ENCODE assay signal across 13 cellular contexts in the genomic region with DNA sequence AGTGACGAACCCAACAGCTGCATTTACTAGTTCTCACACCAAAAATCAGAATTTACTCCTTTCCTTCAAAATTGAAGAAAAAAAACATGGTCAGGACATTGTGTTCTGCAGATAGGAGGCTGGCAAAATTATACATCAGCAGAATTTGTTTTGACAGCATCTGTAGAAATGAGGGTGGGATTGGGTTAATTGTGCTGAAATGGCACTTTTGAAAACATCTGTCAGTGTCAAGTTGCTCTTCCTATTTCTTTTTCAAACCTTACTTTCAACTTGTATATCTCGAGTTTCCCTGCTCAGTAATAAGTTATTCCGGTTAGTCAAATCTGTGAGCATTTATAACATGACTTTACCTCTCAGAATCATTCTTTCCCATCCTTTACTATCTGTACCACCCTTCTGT. TPM values are rescaled to one million over a fixed set of nuclear protein-coding genes. Genes with fewer than 3 reads are reported as not detected.
DNase-seq lines count a peak whose midpoint lies in the region; ATAC-seq, FAIRE-seq and TF ChIP-seq lines count a peak whose summit lies in the region.
"Had no signal": no experiment of that assay in that cellular context is flagged by ENCODE, and none has a peak within 500 bp of the region (broad histone marks: within the 10 kb centered on the region; RNA-seq: fewer than 3 reads in every experiment).

No MANE protein-coding gene starts in this region.

- no peaks in the 10 kb centered on the region for H3K9me3 Mint-ChIP-seq in T-helper 1 cell treated with Interleukin-12 subunit alpha and Interleukin-12 subunit beta and Interleukin-4 antibody, amounts not matched to agents 30 μg/mL and 1 μg/mL, for 36 hours
- H3K9me3 Mint-ChIP-seq in CD4-positive, alpha-beta memory T cell = no peaks in the 10 kb centered on the region
- H3K9me3 Mint-ChIP-seq: H9 had no signal

- H3K4me1 Mint-ChIP-seq in T-helper 1 cell treated with Interleukin-12 subunit alpha and Interleukin-12 subunit beta and Interleukin-4 antibody, amounts not matched to agents 30 μg/mL and 1 μg/mL, for 36 hours (ENCODE audit: low read depth) = peaks cover under 1% of the 10 kb centered on the region
- peaks cover 0 to 5% (median 4%) of the 10 kb centered on the region in 4 donors for H3K4me1 Mint-ChIP-seq in CD4-positive, alpha-beta memory T cell

- no peak for DNase-seq in T-helper 1 cell
- no peak for DNase-seq in GM12891 (ENCODE audit: insufficient read length, low spot score)
- DNase-seq in K562 (ENCODE audit: extremely low read depth in 1 of 4, low spot score in 3 of 4) = no peak
- DNase-seq in T-helper 9 cell = no peak
- no peak for DNase-seq in CD4-positive, alpha-beta memory T cell
- DNase-seq: Caco-2, GOT3, H9 had no signal

- no TSS peak for BruUV-seq in K562 (replicated peaks; lab: Mats Ljungman, UMichigan)

- H3K4me2 ChIP-seq in K562 (ENCODE audit: insufficient read depth, low read length) = no peak overlapping the region

- ATAC-seq in K562 (no peak), GM21576 (IDR thresholded peaks at IDR 0.05; ENCODE audit: unreplicated experiment) (no peak)

- H3K4me3 ChIP-seq in K562 = no peak overlapping the region
- no peak overlapping the region for H3K4me3 ChIP-seq in CD4-positive, alpha-beta memory T cell (ENCODE audit: low read length in 2 of 2)
- H3K4me3 ChIP-seq: BLaER1 treated with 17β-estradiol and CSF1 and Interleukin-3, amounts not matched to agents 10 nM and 100 nM had no signal

- WGBS in K562 (ENCODE audit: insufficient coverage, low coverage, missing lambda C conversion rate) = 97% methylated on average over 3 of the region's 3 CpGs

- peaks cover 29% of the 10 kb centered on the region for H3K36me3 Mint-ChIP-seq in T-helper 1 cell treated with Interleukin-12 subunit alpha and Interleukin-12 subunit beta and Interleukin-4 antibody, amounts not matched to agents 30 μg/mL and 1 μg/mL, for 36 hours (ENCODE audit: low read depth)
- peaks cover 40 to 72% of the 10 kb centered on the region in 2 donors for H3K36me3 Mint-ChIP-seq in CD4-positive, alpha-beta memory T cell

- no peak overlapping the region for H3K4me3 Mint-ChIP-seq in T-helper 1 cell treated with Interleukin-12 subunit alpha and Interleukin-12 subunit beta and Interleukin-4 antibody, amounts not matched to agents 30 μg/mL and 1 μg/mL, for 36 hours
- no peak overlapping the region for H3K4me3 Mint-ChIP-seq in CD4-positive, alpha-beta memory T cell
- H3K4me3 Mint-ChIP-seq: H9 had no signal

- H2AFZ ChIP-seq in K562 (ENCODE audit: low read depth, low read length) = no peak overlapping the region

- H3K79me2 ChIP-seq in K562 (ENCODE audit: control insufficient read depth, insufficient read depth, low read length) = peaks cover 2% of the 10 kb centered on the region; the same call in 1 of the 3 replicates

- H3K36me3 ChIP-seq in K562 (ENCODE audit: control insufficient read depth, insufficient read depth, low read length) = peaks cover 90% of the 10 kb centered on the region
- peaks cover 22% of the 10 kb centered on the region for H3K36me3 ChIP-seq in CD4-positive, alpha-beta memory T cell (ENCODE audit: insufficient read depth, low read length)

- TF ChIP-seq POLR2A in GM12891 (IDR thresholded peaks at IDR 0.05; ENCODE audit: low read depth, low read length) (no peak), K562 (conservative IDR thresholded peaks at IDR 0.05) (no peak; the same call in 1 of the 2 replicates)

- intact Hi-C loops in K562 (cut with micrococcal nuclease) = no loop called here
- intact Hi-C loops in CD4-positive, alpha-beta memory T cell (cut with micrococcal nuclease) = no loop called here

- no peaks in the 10 kb centered on the region for H4K20me1 ChIP-seq in K562 (replicated peaks; ENCODE audit: control insufficient read depth, insufficient read depth, low read length)

- H3K9ac ChIP-seq in K562 (ENCODE audit: insufficient read depth in 1 of 2, low read depth in 2 of 2, low read length in 2 of 2) = no peak overlapping the region
- H3K9ac ChIP-seq: BLaER1 treated with 17β-estradiol and CSF1 and Interleukin-3, amounts not matched to agents 10 nM and 100 nM had no signal

- peak overlapping the region; percentile 3 for H3K27ac Mint-ChIP-seq in T-helper 1 cell treated with Interleukin-12 subunit alpha and Interleukin-12 subunit beta and Interleukin-4 antibody, amounts not matched to agents 30 μg/mL and 1 μg/mL, for 36 hours
- no peak overlapping the region for H3K27ac Mint-ChIP-seq in CD4-positive, alpha-beta memory T cell
- H3K27ac Mint-ChIP-seq: H9 had no signal

- H3K27me3 Mint-ChIP-seq in T-helper 1 cell treated with Interleukin-12 subunit alpha and Interleukin-12 subunit beta and Interleukin-4 antibody, amounts not matched to agents 30 μg/mL and 1 μg/mL, for 36 hours (ENCODE audit: low read depth) = no peaks in the 10 kb centered on the region
- H3K27me3 Mint-ChIP-seq in CD4-positive, alpha-beta memory T cell = no peaks in the 10 kb centered on the region

- H3K9me3 ChIP-seq in K562 (replicated peaks; ENCODE audit: control insufficient read depth, insufficient read depth, low read depth, low read length) = no peaks in the 10 kb centered on the region
- H3K9me3 ChIP-seq in CD4-positive, alpha-beta memory T cell (ENCODE audit: control insufficient read depth in 1 of 2, low read length in 2 of 2) = no peaks in the 10 kb centered on the region
- H3K9me3 ChIP-seq: BLaER1 treated with 17β-estradiol and CSF1 and Interleukin-3, amounts not matched to agents 10 nM and 100 nM; Caco-2 had no signal

- no peaks in the 10 kb centered on the region for H3K9me1 ChIP-seq in K562 (ENCODE audit: control insufficient read depth, insufficient read depth, low read length)

- no peaks in the 10 kb centered on the region for H3K27me3 ChIP-seq in K562 (ENCODE audit: control insufficient read depth in 2 of 2, insufficient read depth in 2 of 2, low read length in 2 of 2)
- no peaks in the 10 kb centered on the region for H3K27me3 ChIP-seq in CD4-positive, alpha-beta memory T cell (ENCODE audit: insufficient read depth, low read length)
- H3K27me3 ChIP-seq: BLaER1 treated with 17β-estradiol and CSF1 and Interleukin-3, amounts not matched to agents 10 nM and 100 nM had no signal

- CTCF ChIA-PET in K562 (lab: Yijun Ruan, JAX; ENCODE audit: low intra/inter-chr PET ratio) = no interaction called here
- CTCF ChIA-PET in CD4-positive, alpha-beta memory T cell (lab: Charles Lee; ENCODE audit: partially characterized antibody) = no interaction called here

- no peak for TF ChIP-seq RAD21 in K562 (CRISPR knock-in tag; conservative IDR thresholded peaks at IDR 0.05 in 1 of 2, IDR thresholded peaks at IDR 0.05 in 1 of 2)

- no peak for TF ChIP-seq EP300 in K562 (IDR thresholded peaks at IDR 0.05; ENCODE audit: low read length)

- in situ Hi-C loops in K562 (cut with MboI) = loop anchor here (25.0 kb wide), 1 partner anchor 375 kb away; the partner anchor contains the start of genes SLC25A46 and TMEM232

- no peaks in the 10 kb centered on the region for H3K4me1 ChIP-seq in K562 (replicated peaks in 1 of 2; ENCODE audit: control insufficient read depth in 2 of 2, insufficient read depth in 2 of 2, low read length in 2 of 2)
- no peaks in the 10 kb centered on the region for H3K4me1 ChIP-seq in CD4-positive, alpha-beta memory T cell (ENCODE audit: insufficient read depth, low read length)
- H3K4me1 ChIP-seq: Caco-2 had no signal

- H3K27ac ChIP-seq in K562 (ENCODE audit: extremely low read depth, low read depth, low read length) = no peak overlapping the region
- no peak overlapping the region for H3K27ac ChIP-seq in CD4-positive, alpha-beta memory T cell (ENCODE audit: low read depth, low read length)
- H3K27ac ChIP-seq: 22Rv1 had no signal

- no peak for TF ChIP-seq CTCF in K562 (IDR thresholded peaks at IDR 0.05 in 2 of 3, conservative IDR thresholded peaks at IDR 0.05 in 1 of 3; ENCODE audit: insufficient read depth in 2 of 3, low read depth in 1 of 3, low read length in 3 of 3)

- POLR2A ChIA-PET in K562 (lab: Yijun Ruan, JAX) = no interaction called here
- POLR2A ChIA-PET in CD4-positive, alpha-beta memory T cell (lab: Charles Lee; ENCODE audit: partially characterized antibody) = no interaction called here

- FAIRE-seq in GM12891 (lab: Jason Lieb, UNC) = peak; percentile 69
- no peak for FAIRE-seq in K562 (lab: Jason Lieb, UNC)
- FAIRE-seq: D721Med had no signal

RNA-seq across cellular contexts. Expression of gene WDR36, which starts 19.8 kb away (rescaled TPM):
- 12.6 TPM for polyA plus RNA-seq in GM12891 (2012; ENCODE audit: low read depth, missing spikeins)
- total RNA-seq in K562 (2011; cell fraction: chromatin; rRNA removed; ENCODE audit: low replicate concordance) = 52.2 and 111 TPM in 2 replicates
- total RNA-seq in K562 (2011; cell fraction: nucleolus; rRNA removed) = 46.2 and 48.2 TPM in 2 replicates
- 40.4 and 54.4 TPM in 2 replicates for total RNA-seq in K562 (2011; cell fraction: nucleoplasm; rRNA removed)
- total RNA-seq in K562 (2014; rRNA removed) = 40.8 and 52.9 TPM in 2 replicates
- 64.9 and 69.0 TPM in 2 replicates for total RNA-seq in K562 (2014; rRNA removed; fragmentation: Illumina TruSeq; extraction: Trizol)
- total RNA-seq in K562 (2015; rRNA removed; fragmentation: Illumina TruSeq; extraction: Trizol) = 60.6 and 63.7 TPM in 2 replicates
- 64.2 and 67.7 TPM in 2 replicates for total RNA-seq in K562 (2021)
- 49.9 and 68.0 TPM in 2 replicates for polyA plus RNA-seq in K562 (2011; rRNA removed)
- polyA plus RNA-seq in K562 (2011; cell fraction: cytosol; rRNA removed) = 13.3 and 24.9 TPM in 2 replicates
- polyA plus RNA-seq in K562 (2011; cell fraction: nucleus; rRNA removed) = 35.2 and 48.5 TPM in 2 replicates
- 13.7 and 19.0 TPM in 2 replicates for polyA plus RNA-seq in K562 (2012)
- polyA plus RNA-seq in K562 (2014; fragmentation: Illumina TruSeq; extraction: Trizol) = 38.2 and 41.5 TPM in 2 replicates
- polyA plus RNA-seq in K562 (2014; fragmentation: Nextera tagmentation; extraction: Ambion mirVana) = 10 to 100 TPM; 28.1 to 32.2 TPM
- polyA plus RNA-seq in K562 (2014; rRNA removed) = 25.7 and 28.8 TPM in 2 replicates
- polyA minus RNA-seq in K562 (2011; rRNA and poly(A)+ RNA removed) = 139 and 148 TPM in 2 replicates
- polyA minus RNA-seq in K562 (2011; cell fraction: cytosol; rRNA and poly(A)+ RNA removed) = 43.2 and 67.2 TPM in 2 replicates
- polyA minus RNA-seq in K562 (2011; cell fraction: nucleus; rRNA and poly(A)+ RNA removed) = 88.1 and 171 TPM in 2 replicates
- total RNA-seq in CD4-positive, alpha-beta memory T cell = 10 to 100 TPM; 26.3 to 27.6 TPM
- polyA plus RNA-seq in CD4-positive, alpha-beta memory T cell = 10 to 100 TPM; 11.7 to 22.0 TPM

RNA-seq across cellular contexts. Expression of gene TSLP, which starts 40.4 kb away (rescaled TPM):
- not detected for polyA plus RNA-seq in GM12891 (2012; ENCODE audit: low read depth, missing spikeins)
- total RNA-seq in K562 (2011; cell fraction: chromatin; rRNA removed; ENCODE audit: low replicate concordance) = 0.39 TPM in 1 of 2 replicates, not detected in the other
- 0.26 TPM in 1 of 2 replicates, not detected in the other for total RNA-seq in K562 (2011; cell fraction: nucleolus; rRNA removed)
- 0.51 and 0.69 TPM in 2 replicates for total RNA-seq in K562 (2011; cell fraction: nucleoplasm; rRNA removed)
- total RNA-seq in K562 (2014; rRNA removed) (0.09 and 0.41 TPM in 2 replicates), K562 (2014; rRNA removed; fragmentation: Illumina TruSeq; extraction: Trizol) (0.80 and 1.1 TPM in 2 replicates), K562 (2015; rRNA removed; fragmentation: Illumina TruSeq; extraction: Trizol) (0.38 and 0.40 TPM in 2 replicates), K562 (2021) (1.3 and 1.7 TPM in 2 replicates)
- polyA plus RNA-seq in K562 (2011; rRNA removed) (0.74 and 1.0 TPM in 2 replicates), K562 (2014; fragmentation: Illumina TruSeq; extraction: Trizol) (1.6 and 1.8 TPM in 2 replicates), K562 (2014; fragmentation: Nextera tagmentation; extraction: Ambion mirVana) (1 to 10 TPM; 2.4 to 2.8 TPM), K562 (2014; rRNA removed) (1.2 and 1.6 TPM in 2 replicates)
- 0.18 and 0.35 TPM in 2 replicates for polyA plus RNA-seq in K562 (2011; cell fraction: cytosol; rRNA removed)
- 0.21 and 0.38 TPM in 2 replicates for polyA plus RNA-seq in K562 (2011; cell fraction: nucleus; rRNA removed)
- polyA plus RNA-seq in K562 (2012) = 1.1 and 4.6 TPM in 2 replicates
- polyA minus RNA-seq in K562 (2011; rRNA and poly(A)+ RNA removed) = 0.63 and 0.84 TPM in 2 replicates
- polyA minus RNA-seq in K562 (2011; cell fraction: cytosol; rRNA and poly(A)+ RNA removed) = not detected in 2 replicates
- polyA minus RNA-seq in K562 (2011; cell fraction: nucleus; rRNA and poly(A)+ RNA removed) = 0.56 and 0.81 TPM in 2 replicates
- not detected for total RNA-seq in CD4-positive, alpha-beta memory T cell
- not detected for polyA plus RNA-seq in CD4-positive, alpha-beta memory T cell
- total RNA-seq: Caco-2 had no signal
